ENCODE assay signal across 8 cellular contexts in genomic region chr17:75764711-75765421, GRCh38. TPM values are rescaled to one million over a fixed set of nuclear protein-coding genes. Genes with fewer than 3 reads are reported as not detected.
DNase-seq lines count a peak whose midpoint lies in the region; ATAC-seq and TF ChIP-seq lines count a peak whose summit lies in the region.

Gene GALK1 (minus strand): TSS chr17:75765192. CDS start chr17:75765136, 56 bp downstream.

- H3K27me3 ChIP-seq in HL-60 (ENCODE audit: insufficient read depth, poor library complexity, severe bottlenecking) (no peaks in the 10 kb centered on the region), upper lobe of right lung (no peaks in the 10 kb centered on the region)

- peak; percentile 89 for ATAC-seq in upper lobe of right lung

- H3K9me3 ChIP-seq in upper lobe of right lung = no peaks in the 10 kb centered on the region

- peaks cover 16% of the 10 kb centered on the region for H3K4me1 ChIP-seq in upper lobe of right lung

- H3K9me3 Mint-ChIP-seq in CD14-positive monocyte (no peaks in the 10 kb centered on the region), osteocyte (ENCODE audit: unreplicated experiment) (no peaks in the 10 kb centered on the region)
- no peaks in the 10 kb centered on the region for H3K9me3 Mint-ChIP-seq in activated naive CD4-positive, alpha-beta T cell treated with anti-CD3 and anti-CD28 coated beads, Interleukin-2, amount 50 U/mL, for 24 hours

- H3K36me3 Mint-ChIP-seq in CD14-positive monocyte (peaks cover 13 to 17% of the 10 kb centered on the region in 2 donors), osteocyte (ENCODE audit: unreplicated experiment) (peaks cover 2% of the 10 kb centered on the region)
- no peaks in the 10 kb centered on the region for H3K36me3 Mint-ChIP-seq in activated naive CD4-positive, alpha-beta T cell treated with anti-CD3 and anti-CD28 coated beads, Interleukin-2, amount 50 U/mL, for 24 hours

- peak within 1 kb of the TSS; percentile 68 to 87 (median 80) for H3K27ac Mint-ChIP-seq in CD14-positive monocyte
- H3K27ac Mint-ChIP-seq in activated naive CD4-positive, alpha-beta T cell treated with anti-CD3 and anti-CD28 coated beads, Interleukin-2, amount 50 U/mL, for 24 hours = no peak within 1 kb of the TSS
- H3K27ac Mint-ChIP-seq in osteocyte (ENCODE audit: unreplicated experiment) = peak within 1 kb of the TSS; percentile 59

- H3K4me1 Mint-ChIP-seq in CD14-positive monocyte (peaks cover 11% of the 10 kb centered on the region), osteocyte (ENCODE audit: unreplicated experiment) (peaks cover 21% of the 10 kb centered on the region)
- peaks cover 15% of the 10 kb centered on the region for H3K4me1 Mint-ChIP-seq in activated naive CD4-positive, alpha-beta T cell treated with anti-CD3 and anti-CD28 coated beads, Interleukin-2, amount 50 U/mL, for 24 hours

- intact Hi-C loops in CD14-positive monocyte (cut with micrococcal nuclease) = loop anchor here in 1 of 2 donors (5.0 kb wide), 1 partner anchor 57 kb away; no protein-coding TSS in a partner anchor
- intact Hi-C loops in upper lobe of right lung (cut with DNase I) = no loop called here

- H3K4me3 Mint-ChIP-seq in CD14-positive monocyte (peak within 1 kb of the TSS; percentile 79 to 86), osteocyte (ENCODE audit: unreplicated experiment) (peak within 1 kb of the TSS; percentile 72)
- peak within 1 kb of the TSS; percentile 77 for H3K4me3 Mint-ChIP-seq in activated naive CD4-positive, alpha-beta T cell treated with anti-CD3 and anti-CD28 coated beads, Interleukin-2, amount 50 U/mL, for 24 hours

- H3K27ac ChIP-seq in HL-60 (replicated peaks) = peak within 1 kb of the TSS; percentile 78
- H3K27ac ChIP-seq in upper lobe of right lung = peak within 1 kb of the TSS; percentile 92

- peak; percentile 83 for TF ChIP-seq CTCF in CD14-positive monocyte (IDR thresholded peaks at IDR 0.05)
- TF ChIP-seq CTCF in HL-60 (IDR thresholded peaks at IDR 0.05; ENCODE audit: insufficient read depth, low read length) = peak; percentile 18
- TF ChIP-seq CTCF in osteocyte (IDR thresholded peaks at IDR 0.05) = peak; percentile 63
- peak; percentile 11 for TF ChIP-seq CTCF in upper lobe of right lung (IDR thresholded peaks at IDR 0.05)

- H3K4me3 ChIP-seq in HL-60 (replicated peaks; ENCODE audit: insufficient read depth, low read length) = peak within 1 kb of the TSS; percentile 80
- H3K4me3 ChIP-seq in upper lobe of right lung = peak within 1 kb of the TSS; percentile 88

- peak; percentile 72 for DNase-seq in CD14-positive monocyte (ENCODE audit: low spot score)
- peak; percentile 87 for DNase-seq in GM19240 (ENCODE audit: insufficient read length, low spot score)
- peak; percentile 77 to 87 for DNase-seq in HL-60 (ENCODE audit: low read depth in 1 of 2, low spot score in 1 of 2)
- DNase-seq in SK-N-DZ (ENCODE audit: low spot score) = peak; percentile 72
- peak; percentile 65 for DNase-seq in glomerular visceral epithelial cell (ENCODE audit: extremely low spot score)
- DNase-seq in osteocyte (ENCODE audit: extremely low spot score, unreplicated experiment) = peak; percentile 89
- peak; percentile 91 for DNase-seq in upper lobe of right lung

- peaks cover 8% of the 10 kb centered on the region for H3K36me3 ChIP-seq in upper lobe of right lung

- H3K27me3 Mint-ChIP-seq in CD14-positive monocyte (ENCODE audit: low read depth in 3 of 3) (peaks cover 0 to 2% (median 0%) of the 10 kb centered on the region in 3 donors), osteocyte (ENCODE audit: unreplicated experiment) (no peaks in the 10 kb centered on the region)
- H3K27me3 Mint-ChIP-seq in activated naive CD4-positive, alpha-beta T cell treated with anti-CD3 and anti-CD28 coated beads, Interleukin-2, amount 50 U/mL, for 24 hours = no peaks in the 10 kb centered on the region

RNA-seq across cellular contexts. Expression of gene GALK1, which starts in this region (rescaled TPM):
- polyA plus RNA-seq in CD14-positive monocyte = 100 to 1,000 TPM in 1 of 2 donors, 10 to 100 TPM in 1; 84.3 to 108 TPM
- polyA plus RNA-seq in SK-N-DZ (2014; cell fraction: cytosol; rRNA removed) = 31.3 and 40.1 TPM in 2 replicates
- 40.1 and 54.0 TPM in 2 replicates for polyA plus RNA-seq in SK-N-DZ (2014; cell fraction: nucleus; rRNA removed)
- 30.3 and 31.2 TPM in 2 replicates for total RNA-seq in osteocyte
- 31.6 TPM for total RNA-seq in upper lobe of right lung

Comparison
In these comparisons a context has a peak if more than half of its experiments do, and no peak if none do; other contexts are left out.
1. Peak in every context shown above with its lines: DNase-seq, ATAC-seq, H3K4me3 ChIP-seq and H3K27ac ChIP-seq.
2. CTCF ChIP-seq: peak in every context shown above with its lines; median percentile 83 in CD14-positive monocyte; 63 in osteocyte; 18 in HL-60; 11 in upper lobe of right lung.